ENCODE assay signal across 22 cellular contexts in genomic region chr12:48280572-48280971, GRCh38.
"Had no signal": no experiment of that assay in that cellular context is flagged by ENCODE, and none has a peak within 500 bp of the region (broad histone marks: within the 10 kb centered on the region; RNA-seq: fewer than 3 reads in every experiment).

No MANE protein-coding gene starts in this region.

- FAIRE-seq: astrocyte, RCC 7860 had no signal

- DNase-seq: activated CD4-positive, alpha-beta memory T cell treated with anti-CD3 and anti-CD28 coated beads, Interleukin-2, amount 10 ng/mL, durations not matched to agents 7 days and 5 days; activated CD4-positive, alpha-beta T cell treated with anti-CD3 and anti-CD28 coated beads for 36 hours; activated CD4-positive, alpha-beta T cell treated with anti-CD3 and anti-CD28 coated beads, Interleukin-2, amount 50 U/mL, for 1 hour; activated gamma-delta T cell; activated naive CD4-positive, alpha-beta T cell treated with anti-CD3 and anti-CD28 coated beads for 36 hours; activated T-cell treated with anti-CD3 and anti-CD28 coated beads for 4 hours; activated T-cell treated with anti-CD3 and anti-CD28 coated beads, Interleukin-2, amount 50 U/mL, for 48 hours; cerebellar nuclear complex; NCI-H1092; NCI-H1417; NCI-H1930; NCI-H2171; NCI-H2227 treated with DMSO at 0.1 percent for 48 hours; NCI-H510A; NCI-H526 treated with DMSO at 0.1 percent for 48 hours; T-cell; T-helper 2 cell had no signal

- ATAC-seq: activated CD4-positive, alpha-beta T cell treated with anti-CD3 and anti-CD28 coated beads for 36 hours; activated T-helper 17 cell treated with anti-CD3 and anti-CD28 coated beads, Interleukin-2, amount 50 U/mL, for 72 hours; T-cell had no signal

- H3K27ac ChIP-seq: KMS-11, SK-N-MC had no signal

- H3K4me3 ChIP-seq: SK-N-MC had no signal
